8 cellular contexts compared by ENCODE assay signal in the genomic region with DNA sequence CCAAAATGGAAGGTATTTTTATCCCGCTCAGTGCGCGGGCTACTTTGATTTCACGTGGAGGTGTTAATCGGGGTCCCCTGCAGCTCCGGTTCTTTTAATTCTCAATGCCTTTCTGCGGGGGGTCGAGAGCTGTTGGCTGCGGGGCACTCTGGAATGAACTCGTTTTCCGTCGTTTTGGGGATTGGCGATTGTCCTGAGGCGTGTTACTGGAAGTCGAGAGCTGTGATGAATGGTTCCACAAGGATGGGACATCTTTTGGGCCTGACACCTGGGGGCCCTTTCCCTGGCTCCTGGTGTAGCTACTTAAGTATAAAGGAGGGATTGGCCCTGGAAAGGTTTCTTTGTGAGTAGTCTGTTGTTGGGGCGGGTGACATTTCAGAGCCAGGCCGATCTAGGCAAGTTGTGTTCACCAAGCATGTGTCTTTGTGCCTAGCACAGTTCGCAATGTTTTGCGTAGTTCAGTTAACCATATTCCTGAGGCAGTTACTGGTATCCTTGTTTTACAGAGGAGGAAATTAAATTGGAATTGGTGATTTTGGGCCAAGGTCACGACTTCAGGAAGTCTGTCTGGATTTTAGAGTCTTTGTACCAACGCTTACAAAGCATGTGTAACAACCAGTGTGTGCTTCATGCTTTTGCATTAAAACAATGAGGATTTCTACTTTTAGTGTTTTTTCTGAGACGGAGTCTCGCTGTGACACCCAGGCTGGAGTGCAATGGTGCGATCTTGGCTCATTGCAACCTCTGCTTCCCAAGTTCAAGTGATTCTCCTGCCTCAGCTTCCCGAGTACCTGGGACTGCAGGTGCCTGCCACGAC. TPM values are rescaled to one million over a fixed set of nuclear protein-coding genes. Genes with fewer than 3 reads are reported as not detected.
A peak's percentile ranks its signal among the peaks of the same experiment; 100 is the strongest.
DNase-seq lines count a peak whose midpoint lies in the region; ATAC-seq and TF ChIP-seq lines count a peak whose summit lies in the region.

No MANE protein-coding gene starts in this region.

- no peak for TF ChIP-seq CTCF in A673 (conservative IDR thresholded peaks at IDR 0.05; ENCODE audit: low read depth, low read length)
- no peak for TF ChIP-seq CTCF in body of pancreas (IDR thresholded peaks at IDR 0.05)
- no peak for TF ChIP-seq CTCF in mesothelial cell of epicardium (IDR thresholded peaks at IDR 0.05; ENCODE audit: unreplicated experiment)

- no peak for ATAC-seq in body of pancreas

- no peaks in the 10 kb centered on the region for H3K27me3 ChIP-seq in A673 (replicated peaks; ENCODE audit: insufficient read depth, low read depth, low read length, poor library complexity)
- no peaks in the 10 kb centered on the region for H3K27me3 ChIP-seq in HUES6 (ENCODE audit: control insufficient read depth, insufficient read depth, low read length)
- H3K27me3 ChIP-seq in body of pancreas, result no peaks in the 10 kb centered on the region

- peak overlapping the region; percentile 100 for H3K9ac ChIP-seq in HUES6 (ENCODE audit: low read length)

- H3K4me1 Mint-ChIP-seq in mesothelial cell of epicardium, result peaks cover 23% of the 10 kb centered on the region

- H3K27ac ChIP-seq in A673 (ENCODE audit: low read depth, low read length, poor library complexity, severe bottlenecking) (peak overlapping the region; percentile 97), HUES6 (ENCODE audit: low read depth, low read length) (peak overlapping the region; percentile 99), body of pancreas (peak overlapping the region; percentile 68 to 94 (median 88))

- H3K36me3 Mint-ChIP-seq in mesothelial cell of epicardium, result peaks cover 27% of the 10 kb centered on the region

- H3K4me3 ChIP-seq in A673 (ENCODE audit: low read depth, low read length, poor library complexity, severe bottlenecking) (peak overlapping the region; percentile 83), HUES6 (ENCODE audit: low read depth, low read length) (peak overlapping the region; percentile 98), body of pancreas (peak overlapping the region; percentile 94 to 100)

- peak overlapping the region; percentile 95 for H3K27ac Mint-ChIP-seq in mesothelial cell of epicardium

- POLR2A ChIA-PET in A673 (lab: Charles Lee; ENCODE audit: low non-redundant PET), result no interaction called here

- H3K36me3 ChIP-seq in A673 (ENCODE audit: insufficient read depth, low read length, poor library complexity, severe bottlenecking), result peaks cover 54% of the 10 kb centered on the region
- H3K36me3 ChIP-seq in HUES6 (ENCODE audit: control insufficient read depth, insufficient read depth, low read length), result peaks cover 52% of the 10 kb centered on the region
- H3K36me3 ChIP-seq in body of pancreas (replicated peaks in 1 of 2; ENCODE audit: insufficient read depth in 1 of 2, low read depth in 2 of 2), result peaks cover 17 to 31% of the 10 kb centered on the region in 2 donors

- DNase-seq in A673 (ENCODE audit: low spot score) (no peak), body of pancreas (no peak), mesothelial cell of epicardium (ENCODE audit: low spot score in 2 of 2, unreplicated experiment in 2 of 2) (no peak), NCI-H2029 treated with DMSO at 0.1 percent for 48 hours (lab: John Stamatoyannopoulos, UW) (no peak), SKM-1 (lab: John Stamatoyannopoulos, UW; ENCODE audit: unreplicated experiment) (no peak), NCI-H345 treated with DMSO at 0.1 percent for 48 hours (lab: John Stamatoyannopoulos, UW; ENCODE audit: unreplicated experiment) (no peak), HuH-7.5 (ENCODE audit: low spot score) (no peak)

- CTCF ChIA-PET in A673 (lab: Charles Lee), result no interaction called here

- H3K4me3 Mint-ChIP-seq in mesothelial cell of epicardium, result peak overlapping the region; percentile 96

- H3K4me1 ChIP-seq in A673 (ENCODE audit: insufficient read depth, low read length, poor library complexity, severe bottlenecking) (peaks cover 16% of the 10 kb centered on the region), HUES6 (ENCODE audit: control insufficient read depth, insufficient read depth, low read length) (no peaks in the 10 kb centered on the region), body of pancreas (peaks cover 31% of the 10 kb centered on the region)

- intact Hi-C loops in A673 (cut with micrococcal nuclease; ENCODE audit: unreplicated experiment) (no loop called here), body of pancreas (cut with DNase I) (no loop called here)

- BruUV-seq in A673 (replicated peaks; lab: Mats Ljungman, UMichigan), result no TSS peak

- WGBS in body of pancreas, 2 donors, result 1% methylated on average over 24 to 26 of the region's 26 CpGs

- peaks cover 2% of the 10 kb centered on the region for H3K27me3 Mint-ChIP-seq in mesothelial cell of epicardium (ENCODE audit: low read depth)

- H3K9me3 ChIP-seq in A673 (ENCODE audit: low read depth, low read length, poor library complexity, severe bottlenecking) (no peaks in the 10 kb centered on the region), HUES6 (ENCODE audit: control insufficient read depth, insufficient read depth, low read depth, low read length) (no peaks in the 10 kb centered on the region), body of pancreas (no peaks in the 10 kb centered on the region)

- H3K9me3 Mint-ChIP-seq in mesothelial cell of epicardium, result no peaks in the 10 kb centered on the region

- TF ChIP-seq POLR2A in body of pancreas (IDR thresholded peaks at IDR 0.05), result no peak

RNA-seq across cellular contexts. Expression of a gene that starts 0.8 kb away (rescaled TPM):
- total RNA-seq in A673 (2021) (2,390 and 2,393 TPM in 2 replicates), body of pancreas (1,000 to 10,000 TPM; 1,758 to 2,456 TPM), mesothelial cell of epicardium (2,869 to 2,959 TPM (median 2,954 TPM) in 3 replicates)

RNA-seq across cellular contexts. Expression of a gene that starts 8.0 kb away (rescaled TPM):
- 2,088 and 2,093 TPM in 2 replicates for total RNA-seq in A673 (2021)
- 1,000 to 10,000 TPM; 1,400 to 1,772 TPM for total RNA-seq in body of pancreas
- total RNA-seq in mesothelial cell of epicardium, result 2,052 to 2,151 TPM (median 2,132 TPM) in 3 replicates

RNA-seq across cellular contexts. Expression of a gene that starts 14.2 kb away (rescaled TPM):
- total RNA-seq in A673 (2021) (6.5 and 6.9 TPM in 2 replicates), body of pancreas (under 1 TPM; 0.52 to 0.66 TPM), mesothelial cell of epicardium (1.8 to 2.4 TPM (median 2.0 TPM) in 3 replicates)

RNA-seq across cellular contexts. Expression of a gene that starts 24.2 kb away (rescaled TPM):
- total RNA-seq in A673 (2021) (396 and 482 TPM in 2 replicates), body of pancreas (100 to 1,000 TPM; 117 to 121 TPM), mesothelial cell of epicardium (121 to 132 TPM (median 127 TPM) in 3 replicates)

RNA-seq across cellular contexts. Expression of a gene that starts 35.2 kb away (rescaled TPM):
- total RNA-seq in A673 (2021) (22.6 and 23.2 TPM in 2 replicates), body of pancreas (10 to 100 TPM; 25.9 to 38.9 TPM), mesothelial cell of epicardium (21.4 to 25.6 TPM (median 24.4 TPM) in 3 replicates)
